In genomic region chr9:137126786-137127185, GRCh38 we compare ENCODE assay signal across 10 cellular contexts. TPM values are rescaled to one million over a fixed set of nuclear protein-coding genes. Genes with fewer than 3 reads are reported as not detected.
DNase-seq lines count a peak whose midpoint lies in the region; ATAC-seq and TF ChIP-seq lines count a peak whose summit lies in the region.
"Had no signal": no experiment of that assay in that cellular context is flagged by ENCODE, and none has a peak within 500 bp of the region (broad histone marks: within the 10 kb centered on the region; RNA-seq: fewer than 3 reads in every experiment).

No MANE protein-coding gene starts in this region.

- DNase-seq in CD4-positive, alpha-beta T cell = no peak
- no peak for DNase-seq in activated naive CD8-positive, alpha-beta T cell treated with anti-CD3 and anti-CD28 coated beads, Interleukin-2, amount 10 ng/mL, durations not matched to agents 7 days and 5 days
- no peak for DNase-seq in naive thymus-derived CD4-positive, alpha-beta T cell
- DNase-seq in NCI-H146 treated with DMSO at 0.1 percent for 48 hours (lab: John Stamatoyannopoulos, UW; ENCODE audit: unreplicated experiment) (no peak), SJCRH30 (no peak)
- DNase-seq in activated CD4-positive, alpha-beta T cell treated with anti-CD3 and anti-CD28 coated beads, Interleukin-2, amount 50 U/mL, for 1 hour = no peak
- DNase-seq: NCI-H524 had no signal

- peaks cover 11% of the 10 kb centered on the region for H3K36me3 Mint-ChIP-seq in CD4-positive, alpha-beta T cell (ENCODE audit: low read depth)
- peaks cover 3% of the 10 kb centered on the region for H3K36me3 Mint-ChIP-seq in IgD-negative memory B cell
- H3K36me3 Mint-ChIP-seq in activated naive CD8-positive, alpha-beta T cell treated with anti-CD3 and anti-CD28 coated beads, Interleukin-2, amount 10 ng/mL, durations not matched to agents 7 days and 5 days = no peaks in the 10 kb centered on the region
- peaks cover 0 to 2% (median 0%) of the 10 kb centered on the region in 5 donors for H3K36me3 Mint-ChIP-seq in naive thymus-derived CD4-positive, alpha-beta T cell

- no peaks in the 10 kb centered on the region for H3K27me3 Mint-ChIP-seq in CD4-positive, alpha-beta T cell
- H3K27me3 Mint-ChIP-seq in IgD-negative memory B cell = peaks cover 5% of the 10 kb centered on the region
- no peaks in the 10 kb centered on the region for H3K27me3 Mint-ChIP-seq in activated naive CD8-positive, alpha-beta T cell treated with anti-CD3 and anti-CD28 coated beads, Interleukin-2, amount 10 ng/mL, durations not matched to agents 7 days and 5 days
- H3K27me3 Mint-ChIP-seq in naive thymus-derived CD4-positive, alpha-beta T cell = no peaks in the 10 kb centered on the region

- CTCF ChIA-PET in CD4-positive, alpha-beta T cell (lab: Charles Lee) = interaction anchor here (1.6 to 2.1 kb wide), 3 partner anchors 31 to 110 kb away, joined by 4 to 6 read pairs (median 6); partner anchors contain the start of gene RNF224
- CTCF ChIA-PET in naive thymus-derived CD4-positive, alpha-beta T cell (lab: Charles Lee) = interaction anchor here (1.4 kb wide), 1 partner anchor 31 kb away, joined by 3 read pairs; no protein-coding TSS in a partner anchor

- no peak for TF ChIP-seq CTCF in CD4-positive, alpha-beta T cell (IDR thresholded peaks at IDR 0.05)

- H3K9me3 Mint-ChIP-seq in CD4-positive, alpha-beta T cell = no peaks in the 10 kb centered on the region
- no peaks in the 10 kb centered on the region for H3K9me3 Mint-ChIP-seq in IgD-negative memory B cell
- no peaks in the 10 kb centered on the region for H3K9me3 Mint-ChIP-seq in activated naive CD8-positive, alpha-beta T cell treated with anti-CD3 and anti-CD28 coated beads, Interleukin-2, amount 10 ng/mL, durations not matched to agents 7 days and 5 days
- peaks cover 0 to 11% (median 0%) of the 10 kb centered on the region in 11 donors for H3K9me3 Mint-ChIP-seq in naive thymus-derived CD4-positive, alpha-beta T cell

- intact Hi-C loops in CD4-positive, alpha-beta T cell (cut with DNase I, micrococcal nuclease) = loop anchor here in 1 of 2 experiments (5.0 to 10.0 kb wide), 2 partner anchors 39 to 48 kb away; partner anchors contain the start of genes LRRC26, MAN1B1 and TMEM210
- intact Hi-C loops in naive thymus-derived CD4-positive, alpha-beta T cell (cut with micrococcal nuclease) = loop anchor here in 1 of 2 donors (5.0 kb wide), 1 partner anchor 426 kb away; the partner anchor contains the start of genes MRPL41 and PNPLA7

- H3K36me3 ChIP-seq in naive thymus-derived CD4-positive, alpha-beta T cell (ENCODE audit: control insufficient read depth in 2 of 3, insufficient read depth in 3 of 3, low read length in 3 of 3) = no peaks in the 10 kb centered on the region
- H3K36me3 ChIP-seq in SJCRH30 = no peaks in the 10 kb centered on the region

- peak overlapping the region; percentile 85 for H3K4me3 ChIP-seq in naive thymus-derived CD4-positive, alpha-beta T cell (ENCODE audit: low read length)
- H3K4me3 ChIP-seq in SJCRH30 = no peak overlapping the region

- peak overlapping the region; percentile 93 for H3K4me3 Mint-ChIP-seq in CD4-positive, alpha-beta T cell
- H3K4me3 Mint-ChIP-seq in IgD-negative memory B cell = peak overlapping the region; percentile 84 to 97 (median 85)
- peak overlapping the region; percentile 89 for H3K4me3 Mint-ChIP-seq in activated naive CD8-positive, alpha-beta T cell treated with anti-CD3 and anti-CD28 coated beads, Interleukin-2, amount 10 ng/mL, durations not matched to agents 7 days and 5 days
- peak overlapping the region; percentile 82 to 93 (median 86) for H3K4me3 Mint-ChIP-seq in naive thymus-derived CD4-positive, alpha-beta T cell

- POLR2A ChIA-PET in CD4-positive, alpha-beta T cell (lab: Charles Lee) = interaction anchor here (1.0 to 1.2 kb wide), 3 partner anchors 11 to 114 kb away, joined by 3 read pairs; partner anchors contain the start of gene TUBB4B
- POLR2A ChIA-PET in activated naive CD8-positive, alpha-beta T cell treated with anti-CD3 and anti-CD28 coated beads, Interleukin-2, amount 10 ng/mL, durations not matched to agents 7 days and 5 days (lab: Charles Lee) = interaction anchor here (0.7 to 3.7 kb wide), 6 partner anchors 40 to 127 kb away, joined by 3 to 28 read pairs (median 6); partner anchors contain the start of genes ANAPC2, MAN1B1, SSNA1 and TUBB4B
- POLR2A ChIA-PET in naive thymus-derived CD4-positive, alpha-beta T cell (lab: Charles Lee) = interaction anchor here (0.7 to 2.7 kb wide), 6 partner anchors 13 to 113 kb away, joined by 3 to 10 read pairs (median 6); partner anchors contain the start of genes NDOR1, TMEM203, TPRN and TUBB4B

- H3K27ac Mint-ChIP-seq in CD4-positive, alpha-beta T cell = peak overlapping the region; percentile 81
- peak overlapping the region; percentile 82 to 96 (median 93) for H3K27ac Mint-ChIP-seq in IgD-negative memory B cell
- peak overlapping the region; percentile 91 for H3K27ac Mint-ChIP-seq in activated naive CD8-positive, alpha-beta T cell treated with anti-CD3 and anti-CD28 coated beads, Interleukin-2, amount 10 ng/mL, durations not matched to agents 7 days and 5 days
- peak overlapping the region; percentile 59 to 99 (median 94) for H3K27ac Mint-ChIP-seq in naive thymus-derived CD4-positive, alpha-beta T cell

- peak overlapping the region; percentile 53 for H3K27ac ChIP-seq in CD4-positive, alpha-beta T cell (ENCODE audit: low read depth, low read length)
- H3K27ac ChIP-seq in naive thymus-derived CD4-positive, alpha-beta T cell (ENCODE audit: low read depth, low read length) = peak overlapping the region; percentile 85
- H3K27ac ChIP-seq in SJCRH30 = no peak overlapping the region

- peaks cover 30% of the 10 kb centered on the region for H3K4me1 Mint-ChIP-seq in CD4-positive, alpha-beta T cell (ENCODE audit: low read depth)
- H3K4me1 Mint-ChIP-seq in IgD-negative memory B cell = peaks cover 38 to 39% (median 38%) of the 10 kb centered on the region in 3 donors
- H3K4me1 Mint-ChIP-seq in activated naive CD8-positive, alpha-beta T cell treated with anti-CD3 and anti-CD28 coated beads, Interleukin-2, amount 10 ng/mL, durations not matched to agents 7 days and 5 days = peaks cover 29% of the 10 kb centered on the region
- peaks cover 25 to 36% (median 33%) of the 10 kb centered on the region in 7 donors for H3K4me1 Mint-ChIP-seq in naive thymus-derived CD4-positive, alpha-beta T cell

- no peak for ATAC-seq in CD4-positive, alpha-beta T cell (ENCODE audit: poor library complexity)
- ATAC-seq in activated naive CD8-positive, alpha-beta T cell treated with anti-CD3 and anti-CD28 coated beads, Interleukin-2, amount 10 ng/mL, durations not matched to agents 7 days and 5 days (ENCODE audit: low read depth) = no peak
- ATAC-seq in naive thymus-derived CD4-positive, alpha-beta T cell = no peak
- no peak for ATAC-seq in GM18868 (IDR thresholded peaks at IDR 0.05; ENCODE audit: unreplicated experiment)

- H3K27me3 ChIP-seq in CD4-positive, alpha-beta T cell (ENCODE audit: control insufficient read depth, insufficient read depth, low read length) = no peaks in the 10 kb centered on the region
- H3K27me3 ChIP-seq in naive thymus-derived CD4-positive, alpha-beta T cell (ENCODE audit: control insufficient read depth in 2 of 2, insufficient read depth in 2 of 2, low read length in 2 of 2) = no peaks in the 10 kb centered on the region
- H3K27me3 ChIP-seq in SJCRH30 = no peaks in the 10 kb centered on the region

- H3K9me3 ChIP-seq in CD4-positive, alpha-beta T cell (ENCODE audit: control insufficient read depth, low read length) = peaks cover 4% of the 10 kb centered on the region
- no peaks in the 10 kb centered on the region for H3K9me3 ChIP-seq in naive thymus-derived CD4-positive, alpha-beta T cell (ENCODE audit: control insufficient read depth in 2 of 3, low read length in 3 of 3)
- H3K9me3 ChIP-seq in SJCRH30 (replicated peaks) = no peaks in the 10 kb centered on the region

- H3K4me1 ChIP-seq in naive thymus-derived CD4-positive, alpha-beta T cell (ENCODE audit: control insufficient read depth in 2 of 2, insufficient read depth in 2 of 2, low read length in 2 of 2) = peaks cover 21 to 28% of the 10 kb centered on the region in 2 donors
- peaks cover 7% of the 10 kb centered on the region; the same call in 1 of the 2 replicates for H3K4me1 ChIP-seq in SJCRH30

RNA-seq across cellular contexts. Expression of gene GRIN1, which starts 12.2 kb away (rescaled TPM):
- total RNA-seq in CD4-positive, alpha-beta T cell = not detected
- polyA plus RNA-seq in IgD-negative memory B cell = not detected
- total RNA-seq in activated naive CD8-positive, alpha-beta T cell treated with anti-CD3 and anti-CD28 coated beads, Interleukin-2, amount 10 ng/mL, durations not matched to agents 7 days and 5 days = not detected
- not detected for total RNA-seq in naive thymus-derived CD4-positive, alpha-beta T cell
- not detected for polyA plus RNA-seq in naive thymus-derived CD4-positive, alpha-beta T cell
- 0.49 and 2.0 TPM in 2 replicates for total RNA-seq in SJCRH30 (2014; rRNA removed; shearing (Covaris generic))
- total RNA-seq: myocyte had no signal

RNA-seq across cellular contexts. Expression of gene DPP7, which starts 12.3 kb away (rescaled TPM):
- 100 to 1,000 TPM; 344 to 349 TPM for total RNA-seq in CD4-positive, alpha-beta T cell
- polyA plus RNA-seq in IgD-negative memory B cell = 110 TPM
- total RNA-seq in activated naive CD8-positive, alpha-beta T cell treated with anti-CD3 and anti-CD28 coated beads, Interleukin-2, amount 10 ng/mL, durations not matched to agents 7 days and 5 days = 100 to 1,000 TPM; 314 to 322 TPM
- total RNA-seq in naive thymus-derived CD4-positive, alpha-beta T cell = 100 to 1,000 TPM; 235 to 328 (median 298) TPM
- 100 to 1,000 TPM in 1 of 2 donors, 10 to 100 TPM in 1; 86.9 to 120 TPM for polyA plus RNA-seq in naive thymus-derived CD4-positive, alpha-beta T cell
- 12.6 and 13.4 TPM in 2 replicates for total RNA-seq in SJCRH30 (2014; rRNA removed; shearing (Covaris generic))

RNA-seq across cellular contexts. Expression of gene MAN1B1, which starts 40.0 kb away (rescaled TPM):
- 10 to 100 TPM; 60.9 to 66.9 TPM for total RNA-seq in CD4-positive, alpha-beta T cell
- polyA plus RNA-seq in IgD-negative memory B cell = 27.5 TPM
- 10 to 100 TPM; 63.2 to 63.9 TPM for total RNA-seq in activated naive CD8-positive, alpha-beta T cell treated with anti-CD3 and anti-CD28 coated beads, Interleukin-2, amount 10 ng/mL, durations not matched to agents 7 days and 5 days
- total RNA-seq in naive thymus-derived CD4-positive, alpha-beta T cell = 10 to 100 TPM; 57.3 to 74.2 (median 70.2) TPM
- 10 to 100 TPM; 36.0 to 51.2 TPM for polyA plus RNA-seq in naive thymus-derived CD4-positive, alpha-beta T cell
- 38.4 and 42.6 TPM in 2 replicates for total RNA-seq in SJCRH30 (2014; rRNA removed; shearing (Covaris generic))

RNA-seq across cellular contexts. Expression of gene LRRC26, which starts 43.1 kb away (rescaled TPM):
- not detected for total RNA-seq in CD4-positive, alpha-beta T cell
- polyA plus RNA-seq in IgD-negative memory B cell = not detected
- total RNA-seq in activated naive CD8-positive, alpha-beta T cell treated with anti-CD3 and anti-CD28 coated beads, Interleukin-2, amount 10 ng/mL, durations not matched to agents 7 days and 5 days = not detected
- under 1 TPM in 1 of 5 experiments, not detected in 4; 0.42 TPM for total RNA-seq in naive thymus-derived CD4-positive, alpha-beta T cell
- not detected for polyA plus RNA-seq in naive thymus-derived CD4-positive, alpha-beta T cell
- 0.24 and 0.53 TPM in 2 replicates for total RNA-seq in SJCRH30 (2014; rRNA removed; shearing (Covaris generic))
- total RNA-seq: myocyte had no signal

RNA-seq across cellular contexts. Expression of gene TMEM210, which starts 45.1 kb away (rescaled TPM):
- not detected for total RNA-seq in CD4-positive, alpha-beta T cell
- polyA plus RNA-seq in IgD-negative memory B cell = not detected
- not detected for total RNA-seq in activated naive CD8-positive, alpha-beta T cell treated with anti-CD3 and anti-CD28 coated beads, Interleukin-2, amount 10 ng/mL, durations not matched to agents 7 days and 5 days
- not detected for total RNA-seq in naive thymus-derived CD4-positive, alpha-beta T cell
- polyA plus RNA-seq in naive thymus-derived CD4-positive, alpha-beta T cell = not detected
- not detected in 2 replicates for total RNA-seq in SJCRH30 (2014; rRNA removed; shearing (Covaris generic))
- total RNA-seq: myocyte had no signal

Comparison
In these comparisons a context has a peak if more than half of its experiments do, and no peak if none do; other contexts are left out.
1. RNA of gene DPP7, which starts 12.3 kb away (total RNA-seq): 344 to 349 TPM in CD4-positive, alpha-beta T cell, 314 to 322 TPM in activated naive CD8-positive, alpha-beta T cell treated with anti-CD3 and anti-CD28 coated beads, Interleukin-2, amount 10 ng/mL, durations not matched to agents 7 days and 5 days and 235 to 328 TPM in naive thymus-derived CD4-positive, alpha-beta T cell; 12.6 to 13.4 TPM in SJCRH30; every median in the first group is over 10 times any median in the second.
2. Peak in every context shown above with its lines, with median percentiles within 50 percentile points of each other: H3K27ac Mint-ChIP-seq and H3K4me3 Mint-ChIP-seq.